Comparison of ENCODE assay signal across 16 cellular contexts in genomic region chr12:65520658-65521057, GRCh38.
DNase-seq lines count a peak whose midpoint lies in the region; ATAC-seq and TF ChIP-seq lines count a peak whose summit lies in the region.
"Had no signal": no experiment of that assay in that cellular context is flagged by ENCODE, and none has a peak within 500 bp of the region (broad histone marks: within the 10 kb centered on the region; RNA-seq: fewer than 3 reads in every experiment).

No MANE protein-coding gene starts in this region.

- no peak overlapping the region for H4K8ac ChIP-seq in IMR-90 (ENCODE audit: low read depth in 2 of 2, low read length in 2 of 2)

- no peak overlapping the region for H3K4me3 ChIP-seq in IMR-90 (ENCODE audit: insufficient read depth, low read depth, low read length)
- no peak overlapping the region for H3K4me3 ChIP-seq in left lung
- H3K4me3 ChIP-seq: BLaER1 treated with 17β-estradiol and CSF1 and Interleukin-3, amounts not matched to agents 10 nM and 100 nM; GM12878; GM23248; K562 had no signal

- no peak for ATAC-seq in IMR-90 (ENCODE audit: low read depth)
- peak; percentile 77 for ATAC-seq in left lung
- ATAC-seq in stimulated activated effector memory CD8-positive, alpha-beta T cell treated with anti-CD3 and anti-CD28 coated beads, Interleukin-12 subunit alpha, Interleukin-12 subunit beta, amount 100 ng/mL, for 72 hours = peak; percentile 39
- ATAC-seq in T-helper 17 cell = no peak
- ATAC-seq: GM12878, K562 had no signal

- H3K56ac ChIP-seq in IMR-90 (ENCODE audit: extremely low read depth, insufficient read depth, low read length) = no peak overlapping the region

- H2AFZ ChIP-seq in IMR-90 (replicated peaks; ENCODE audit: low read length, poor library complexity) = peak overlapping the region; percentile 18
- H2AFZ ChIP-seq: GM23248 had no signal

- H3K14ac ChIP-seq in IMR-90 (replicated peaks; ENCODE audit: low read depth, low read length) = peak overlapping the region; percentile 34; the same call in 1 of the 2 replicates

- no peak overlapping the region for H2BK5ac ChIP-seq in IMR-90 (ENCODE audit: low read depth, low read length, poor library complexity, severe bottlenecking)

- CTCF ChIA-PET in IMR-90 (lab: Yijun Ruan, JAX) = no interaction called here

- dilution Hi-C loops in IMR-90 (cut with HindIII; ENCODE audit: low sequenced_read_pairs, unreplicated experiment) = no loop called here

- H3K4ac ChIP-seq in IMR-90 (ENCODE audit: low read depth, low read length) = no peak overlapping the region; the same call in 1 of the 2 replicates

- H3K27ac ChIP-seq in IMR-90 (ENCODE audit: insufficient read depth, low read length) (no peak overlapping the region), left lung (no peak overlapping the region)
- H3K27ac ChIP-seq: BLaER1 treated with 17β-estradiol and CSF1 and Interleukin-3, amounts not matched to agents 10 nM and 100 nM; GM23248; HL-60 had no signal

- H3K36me3 ChIP-seq in IMR-90 (ENCODE audit: control insufficient read depth, insufficient read depth, low read length) (no peaks in the 10 kb centered on the region), left lung (no peaks in the 10 kb centered on the region)
- H3K36me3 ChIP-seq: BLaER1 treated with 17β-estradiol and CSF1 and Interleukin-3, amounts not matched to agents 10 nM and 100 nM had no signal

- intact Hi-C loops in IMR-90 (cut with micrococcal nuclease) (no loop called here), left lung (cut with DNase I) (no loop called here)

- no peak overlapping the region for H2AK9ac ChIP-seq in IMR-90 (replicated peaks; ENCODE audit: low read depth, low read length, poor library complexity)

- POLR2A ChIA-PET in IMR-90 (lab: Charles Lee; ENCODE audit: unreplicated experiment) = no interaction called here

- no peak overlapping the region for H3K18ac ChIP-seq in IMR-90 (ENCODE audit: low read depth, low read length)

- peak overlapping the region; percentile 11; the same call in 1 of the 2 replicates for H2BK120ac ChIP-seq in IMR-90 (ENCODE audit: low read depth, low read length)

- no peaks in the 10 kb centered on the region for H3K79me1 ChIP-seq in IMR-90 (ENCODE audit: low read depth in 1 of 2, low read length in 2 of 2)

- no peak overlapping the region for H3K4me3 Mint-ChIP-seq in stimulated activated effector memory CD8-positive, alpha-beta T cell treated with anti-CD3 and anti-CD28 coated beads, Interleukin-12 subunit alpha, Interleukin-12 subunit beta, amount 100 ng/mL, for 72 hours
- no peak overlapping the region for H3K4me3 Mint-ChIP-seq in T-helper 17 cell
- H3K4me3 Mint-ChIP-seq: CD4-positive, CD25-positive, alpha-beta regulatory T cell had no signal

- no peak for TF ChIP-seq POLR2A in IMR-90 (IDR thresholded peaks at IDR 0.05; ENCODE audit: low read depth, low read length)

- no peak overlapping the region for H2BK15ac ChIP-seq in IMR-90 (ENCODE audit: low read depth, low read length)

- BruUV-seq in IMR-90 (replicated peaks; lab: Mats Ljungman, UMichigan) = no TSS peak

- no peaks in the 10 kb centered on the region for H3K27me3 Mint-ChIP-seq in T-helper 17 cell
- H3K27me3 Mint-ChIP-seq: CD4-positive, CD25-positive, alpha-beta regulatory T cell had no signal

- peaks cover 4% of the 10 kb centered on the region; the same call in 1 of the 2 replicates for H3K4me1 ChIP-seq in IMR-90 (ENCODE audit: control insufficient read depth, insufficient read depth, low read length)
- no peaks in the 10 kb centered on the region for H3K4me1 ChIP-seq in left lung
- H3K4me1 ChIP-seq: BLaER1 treated with 17β-estradiol and CSF1 and Interleukin-3, amounts not matched to agents 10 nM and 100 nM had no signal

- H3K4me1 Mint-ChIP-seq in stimulated activated effector memory CD8-positive, alpha-beta T cell treated with anti-CD3 and anti-CD28 coated beads, Interleukin-12 subunit alpha, Interleukin-12 subunit beta, amount 100 ng/mL, for 72 hours = no peaks in the 10 kb centered on the region
- no peaks in the 10 kb centered on the region for H3K4me1 Mint-ChIP-seq in T-helper 17 cell
- H3K4me1 Mint-ChIP-seq: CD4-positive, CD25-positive, alpha-beta regulatory T cell had no signal

- H4K5ac ChIP-seq in IMR-90 (ENCODE audit: low read depth, low read length) = no peak overlapping the region

- peak; percentile 65 for DNase-seq in DMS53 (lab: John Stamatoyannopoulos, UW)
- DNase-seq in IMR-90 = no peak
- no peak for DNase-seq in left lung
- no peak for DNase-seq in stimulated activated effector memory CD8-positive, alpha-beta T cell treated with anti-CD3 and anti-CD28 coated beads, Interleukin-12 subunit alpha, Interleukin-12 subunit beta, amount 100 ng/mL, for 72 hours (ENCODE audit: low spot score in 2 of 2)
- DNase-seq in activated CD4-positive, alpha-beta T cell treated with anti-CD3 and anti-CD28 coated beads, Interleukin-2, amount 50 U/mL, for 48 hours = no peak
- no peak for DNase-seq in activated gamma-delta T cell treated with Interleukin-2 at 50 U/mL for 16 hours
- no peak for DNase-seq in T-helper 17 cell
- DNase-seq: 8988T; CD4-positive, CD25-positive, alpha-beta regulatory T cell; DMS79; GM23248; H7 had no signal

- no peaks in the 10 kb centered on the region for H4K20me1 ChIP-seq in IMR-90 (ENCODE audit: insufficient read depth, low read length)
- H4K20me1 ChIP-seq: BLaER1 treated with 17β-estradiol and CSF1 and Interleukin-3, amounts not matched to agents 10 nM and 100 nM had no signal

- 88% methylated on average over 1 of the region's 1 CpG; no CpG with 5 or more reads in 1 of the 2 experiments for WGBS in IMR-90 (ENCODE audit: extremely low coverage in 2 of 2, insufficient read length in 1 of 2), 2 experiments

- H3K9me3 ChIP-seq in IMR-90 (ENCODE audit: control insufficient read depth, insufficient read depth, low read length) (0 out of 2 replicates have a peak, but pooled peaks cover 2% of the 10 kb centered on the region), left lung (no peaks in the 10 kb centered on the region), T-helper 17 cell (ENCODE audit: control insufficient read depth, low read length, poor library complexity, severe bottlenecking) (no peaks in the 10 kb centered on the region)

- H3K27ac Mint-ChIP-seq in stimulated activated effector memory CD8-positive, alpha-beta T cell treated with anti-CD3 and anti-CD28 coated beads, Interleukin-12 subunit alpha, Interleukin-12 subunit beta, amount 100 ng/mL, for 72 hours = no peak overlapping the region
- no peak overlapping the region for H3K27ac Mint-ChIP-seq in T-helper 17 cell

- peak overlapping the region; percentile 59; the same call in 1 of the 2 replicates for H2AK5ac ChIP-seq in IMR-90 (ENCODE audit: low read depth, low read length)

- no peaks in the 10 kb centered on the region for H3K9me1 ChIP-seq in IMR-90 (ENCODE audit: insufficient read depth, low read length)

- H3K23ac ChIP-seq in IMR-90 (ENCODE audit: low read depth, low read length) = no peak overlapping the region

- no peak overlapping the region for H4K91ac ChIP-seq in IMR-90 (ENCODE audit: insufficient read depth, low read depth, low read length)

- no peak for TF ChIP-seq CTCF in IMR-90 (conservative IDR thresholded peaks at IDR 0.05; ENCODE audit: low read depth, low read length)
- TF ChIP-seq CTCF in left lung (IDR thresholded peaks at IDR 0.05) = no peak

- in situ Hi-C loops in IMR-90 (cut with MboI; ENCODE audit: low sequenced_read_pairs) = no loop called here

- no peak overlapping the region for H2BK20ac ChIP-seq in IMR-90 (ENCODE audit: low read depth, low read length)

- H3K9ac ChIP-seq in IMR-90 (ENCODE audit: low read depth, low read length) = no peak overlapping the region
- H3K9ac ChIP-seq: BLaER1 treated with 17β-estradiol and CSF1 and Interleukin-3, amounts not matched to agents 10 nM and 100 nM; GM23248 had no signal

- no peak for TF ChIP-seq RAD21 in IMR-90 (IDR thresholded peaks at IDR 0.05; ENCODE audit: low read length)

- H3K9me3 Mint-ChIP-seq in stimulated activated effector memory CD8-positive, alpha-beta T cell treated with anti-CD3 and anti-CD28 coated beads, Interleukin-12 subunit alpha, Interleukin-12 subunit beta, amount 100 ng/mL, for 72 hours = peaks cover 5% of the 10 kb centered on the region

- H3K4me2 ChIP-seq in IMR-90 (ENCODE audit: low read depth, low read length) = no peak overlapping the region
- H3K4me2 ChIP-seq: BLaER1 treated with 17β-estradiol and CSF1 and Interleukin-3, amounts not matched to agents 10 nM and 100 nM had no signal

- H3K36me3 Mint-ChIP-seq in stimulated activated effector memory CD8-positive, alpha-beta T cell treated with anti-CD3 and anti-CD28 coated beads, Interleukin-12 subunit alpha, Interleukin-12 subunit beta, amount 100 ng/mL, for 72 hours = no peaks in the 10 kb centered on the region
- H3K36me3 Mint-ChIP-seq in T-helper 17 cell (ENCODE audit: low read depth) = no peaks in the 10 kb centered on the region
- H3K36me3 Mint-ChIP-seq: CD4-positive, CD25-positive, alpha-beta regulatory T cell had no signal

- H3K27me3 ChIP-seq in IMR-90 (ENCODE audit: control insufficient read depth, insufficient read depth, low read length) (no peaks in the 10 kb centered on the region), left lung (no peaks in the 10 kb centered on the region)
- H3K27me3 ChIP-seq: BLaER1 treated with 17β-estradiol and CSF1 and Interleukin-3, amounts not matched to agents 10 nM and 100 nM had no signal

TF ChIP-seq in IMR-90, 13 proteins besides CTCF, POLR2A, EP300 and RAD21 (continues in another document):
- TF ChIP-seq NFE2L2 (IDR thresholded peaks at IDR 0.05; ENCODE audit: low read depth, low read length) = no peak
- no peak for TF ChIP-seq USF2 (IDR thresholded peaks at IDR 0.05; ENCODE audit: low read depth, low read length)
- TF ChIP-seq CEBPB (IDR thresholded peaks at IDR 0.05; ENCODE audit: low read depth, low read length) = no peak
- no peak for TF ChIP-seq FOS (IDR thresholded peaks at IDR 0.05; ENCODE audit: low read depth, low read length)
- TF ChIP-seq MAFK (IDR thresholded peaks at IDR 0.05; ENCODE audit: low read depth, low read length) = no peak
- TF ChIP-seq SMC3 (IDR thresholded peaks at IDR 0.05; ENCODE audit: low read depth, low read length) = no peak
- no peak for TF ChIP-seq CHD1 (IDR thresholded peaks at IDR 0.05; ENCODE audit: low read depth, low read length)
- no peak for TF ChIP-seq BHLHE40 (IDR thresholded peaks at IDR 0.05; ENCODE audit: low read depth, low read length)
- no peak for TF ChIP-seq RFX5 (IDR thresholded peaks at IDR 0.05; ENCODE audit: low read depth, low read length)
- TF ChIP-seq MAZ (IDR thresholded peaks at IDR 0.05; ENCODE audit: borderline replicate concordance, low read depth, low read length) = no peak
- no peak for TF ChIP-seq MXI1 (IDR thresholded peaks at IDR 0.05; ENCODE audit: borderline replicate concordance, low read depth, low read length)
- no peak for TF ChIP-seq RCOR1 (IDR thresholded peaks at IDR 0.05; ENCODE audit: insufficient replicate concordance, low read length)

Comparison
In these comparisons a context has a peak if more than half of its experiments do, and no peak if none do; other contexts are left out.
1. ATAC-seq: peak in left lung (single experiment) and stimulated activated effector memory CD8-positive, alpha-beta T cell treated with anti-CD3 and anti-CD28 coated beads, Interleukin-12 subunit alpha, Interleukin-12 subunit beta, amount 100 ng/mL, for 72 hours (single experiment); none in IMR-90 (single experiment) and T-helper 17 cell (single experiment).